In genomic region chr19:5345895-5346386, GRCh38 we compare ENCODE assay signal across 1 cellular context.
TF ChIP-seq lines count a peak whose summit lies in the region.

No MANE protein-coding gene starts in this region.

TF ChIP-seq in K562, 482 proteins besides CTCF, POLR2A, EP300 and RAD21 (continued from another document and continues in another):
- TF ChIP-seq ATF2 (CRISPR knock-in tag; IDR thresholded peaks at IDR 0.05) (no peak), ARID4B (CRISPR knock-in tag; IDR thresholded peaks at IDR 0.05) (no peak), CCAR2 (IDR thresholded peaks at IDR 0.05; ENCODE audit: low read depth, low read length) (no peak), MNT (conservative IDR thresholded peaks at IDR 0.05) (0 out of 4 replicates have a peak, but pooled peaks of 1 of the 2 experiments have one; percentile 21), MCM2 (IDR thresholded peaks at IDR 0.05; ENCODE audit: low read depth) (no peak), ZNF407 (IDR thresholded peaks at IDR 0.05; ENCODE audit: low read depth) (no peak), ZNF263 (CRISPR knock-in tag; IDR thresholded peaks at IDR 0.05; ENCODE audit: borderline replicate concordance) (no peak), RERE (CRISPR knock-in tag; IDR thresholded peaks at IDR 0.05; ENCODE audit: borderline replicate concordance) (no peak), ZBTB8A (IDR thresholded peaks at IDR 0.05; ENCODE audit: partially characterized antibody) (no peak), TRIM24 (IDR thresholded peaks at IDR 0.05) (no peak), MECOM (CRISPR knock-in tag; IDR thresholded peaks at IDR 0.05) (no peak), PBX2 (CRISPR knock-in tag; IDR thresholded peaks at IDR 0.05; ENCODE audit: low read depth) (no peak), PBX2 (tag; conservative IDR thresholded peaks at IDR 0.05; ENCODE audit: low read depth) (no peak), BCOR (IDR thresholded peaks at IDR 0.05) (no peak), EHMT2 (IDR thresholded peaks at IDR 0.05) (no peak), ZNF232 (CRISPR knock-in tag; IDR thresholded peaks at IDR 0.05) (no peak), ZNF408 (CRISPR knock-in tag; IDR thresholded peaks at IDR 0.05; ENCODE audit: low read depth) (no peak), ATF3 (IDR thresholded peaks at IDR 0.05) (peak; percentile 31), ATF3 (CRISPR knock-in tag; conservative IDR thresholded peaks at IDR 0.05) (no peak), ZNF586 (CRISPR knock-in tag; conservative IDR thresholded peaks at IDR 0.05) (no peak), MTA1 (IDR thresholded peaks at IDR 0.05; ENCODE audit: borderline replicate concordance) (no peak), SREBF1 (IDR thresholded peaks at IDR 0.05; ENCODE audit: borderline replicate concordance, low read depth, low read length) (no peak), RBM14 (IDR thresholded peaks at IDR 0.05; ENCODE audit: borderline replicate concordance, insufficient read depth, low read depth, low read length) (no peak), ZNF398 (CRISPR knock-in tag; IDR thresholded peaks at IDR 0.05) (no peak), ZC3H8 (IDR thresholded peaks at IDR 0.05) (no peak), L3MBTL2 (IDR thresholded peaks at IDR 0.05) (peak; percentile 68), ZNF224 (CRISPR knock-in tag; IDR thresholded peaks at IDR 0.05) (no peak)
